In the genomic region with DNA sequence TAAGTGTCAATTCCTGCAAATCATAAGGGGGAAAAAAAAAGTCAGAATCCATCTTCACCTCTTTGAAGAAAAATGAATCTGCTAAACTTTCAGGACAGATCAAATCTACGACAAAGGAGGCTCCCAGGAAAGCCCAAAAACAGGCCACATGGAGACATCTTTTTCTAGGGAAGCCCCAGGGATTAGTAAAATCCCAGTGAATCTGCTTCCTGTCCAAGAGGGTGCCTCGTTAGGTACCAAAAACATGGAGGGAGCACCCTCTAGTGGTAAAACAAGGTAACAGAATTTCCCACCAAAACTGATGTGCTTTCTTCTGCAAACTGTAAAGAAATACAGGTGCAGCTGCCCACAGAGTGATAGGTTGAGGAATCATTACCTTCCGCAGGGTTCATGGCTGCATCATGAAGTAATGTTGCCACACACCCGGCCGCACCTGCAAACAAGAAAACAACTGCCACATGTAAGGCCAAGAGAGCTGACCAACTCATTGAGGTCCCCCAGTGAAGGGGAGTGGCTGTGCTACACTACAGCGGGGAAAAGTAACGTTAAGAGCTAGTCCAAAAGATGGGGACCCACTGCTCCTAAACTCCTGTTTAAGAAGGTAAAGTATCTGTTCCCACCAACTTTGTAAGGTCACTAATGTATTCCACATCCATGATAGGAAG, we compare ENCODE assay signal across 8 cellular contexts.
DNase-seq lines count a peak whose midpoint lies in the region; ATAC-seq and TF ChIP-seq lines count a peak whose summit lies in the region.

No MANE protein-coding gene starts in this region.

- H3K4me2 ChIP-seq in OCI-LY1 (ENCODE audit: low read length) = no peak overlapping the region

- peak; percentile 65 for ATAC-seq in HG03432 (IDR thresholded peaks at IDR 0.05; ENCODE audit: unreplicated experiment)
- no peak for ATAC-seq in GM21576 (IDR thresholded peaks at IDR 0.05; ENCODE audit: unreplicated experiment)

- TF ChIP-seq CTCF in OCI-LY1 (IDR thresholded peaks at IDR 0.05; ENCODE audit: low read length) = peak; percentile 58
- TF ChIP-seq CTCF in brain microvascular endothelial cell (IDR thresholded peaks at IDR 0.05; ENCODE audit: low read depth, low read length, missing control alignments) = peak; percentile 83

- H3K27me3 ChIP-seq in OCI-LY1 (ENCODE audit: insufficient read depth, low read length) (no peaks in the 10 kb centered on the region), brain microvascular endothelial cell (replicated peaks) (no peaks in the 10 kb centered on the region)

- H3K36me3 ChIP-seq in OCI-LY1 (ENCODE audit: insufficient read depth, low read length) = peaks cover 14% of the 10 kb centered on the region
- peaks cover 10% of the 10 kb centered on the region for H3K36me3 ChIP-seq in brain microvascular endothelial cell (replicated peaks)

- peak; percentile 11 to 26 for DNase-seq in activated CD4-positive, alpha-beta T cell treated with anti-CD3 and anti-CD28 coated beads for 4 hours
- no peak for DNase-seq in activated CD4-positive, alpha-beta T cell treated with anti-CD3 and anti-CD28 coated beads, Interleukin-2, amount 50 U/mL, for 4 hours
- DNase-seq in brain microvascular endothelial cell = peak; percentile 53
- peak; percentile 56 for DNase-seq in iris pigment epithelial cell (ENCODE audit: low read depth)
- DNase-seq in stimulated activated naive CD4-positive, alpha-beta T cell treated with Interleukin-2 at 50 U/mL for 16 hours (lab: John Stamatoyannopoulos, UW) = peak; percentile 3

- H3K4me3 ChIP-seq in OCI-LY1 (ENCODE audit: low read depth, low read length, poor library complexity, severe bottlenecking) (no peak overlapping the region), brain microvascular endothelial cell (ENCODE audit: low read depth, low read length) (no peak overlapping the region)

- no peaks in the 10 kb centered on the region for H3K9me2 ChIP-seq in OCI-LY1 (ENCODE audit: low read depth, low read length)

- H3F3A ChIP-seq in OCI-LY1 (ENCODE audit: insufficient read depth, low read length) = no peaks in the 10 kb centered on the region

- in situ Hi-C loops in brain microvascular endothelial cell (cut with HindIII; ENCODE audit: low pct_ligation_motif_present, low sequenced_read_pairs) = no loop called here

- no peaks in the 10 kb centered on the region for H3K9me3 ChIP-seq in OCI-LY1 (ENCODE audit: low read length)

- no peaks in the 10 kb centered on the region for H3K79me2 ChIP-seq in OCI-LY1 (ENCODE audit: insufficient read depth, low read length)

- no peak overlapping the region for H3K9ac ChIP-seq in OCI-LY1 (ENCODE audit: low read length)

- no peaks in the 10 kb centered on the region for H4K20me1 ChIP-seq in OCI-LY1 (ENCODE audit: insufficient read depth, low read length)

- H3K4me1 ChIP-seq in OCI-LY1 (ENCODE audit: insufficient read depth, low read length, severe bottlenecking) = no peaks in the 10 kb centered on the region

- no peak overlapping the region for H2AFZ ChIP-seq in OCI-LY1 (ENCODE audit: low read length)

- no peak overlapping the region for H3K27ac ChIP-seq in OCI-LY1 (ENCODE audit: low read depth, low read length, poor library complexity, severe bottlenecking)
- H3K27ac ChIP-seq in brain microvascular endothelial cell = no peak overlapping the region

Comparison
In these comparisons a context has a peak if more than half of its experiments do, and no peak if none do; other contexts are left out.
1. DNase-seq: peak in activated CD4-positive, alpha-beta T cell treated with anti-CD3 and anti-CD28 coated beads for 4 hours (2 of 2), brain microvascular endothelial cell (single experiment), iris pigment epithelial cell (single experiment) and stimulated activated naive CD4-positive, alpha-beta T cell treated with Interleukin-2 at 50 U/mL for 16 hours (single experiment); none in activated CD4-positive, alpha-beta T cell treated with anti-CD3 and anti-CD28 coated beads, Interleukin-2, amount 50 U/mL, for 4 hours (0 of 2).